ENCODE assay signal across 1 cellular context in the genomic region with DNA sequence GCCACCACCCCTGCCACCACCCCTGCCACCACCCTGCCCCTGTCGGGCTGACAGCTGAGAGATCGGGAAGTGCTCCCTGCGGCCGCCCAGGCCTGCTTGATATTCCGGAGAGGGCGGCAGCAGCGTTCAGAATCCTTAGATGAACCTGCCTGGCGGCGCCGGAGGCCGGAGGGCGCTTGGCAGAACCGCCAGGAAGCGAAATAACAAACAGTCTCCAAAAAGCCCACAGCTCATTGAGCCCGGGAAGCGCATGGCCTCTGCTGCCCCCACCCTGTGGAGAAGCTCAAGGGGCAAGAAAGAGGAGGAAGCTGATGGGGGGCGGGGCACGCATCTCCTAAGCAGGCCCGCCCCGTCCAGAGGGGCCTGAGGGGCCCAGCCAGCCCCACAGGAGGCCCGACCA.
TF ChIP-seq lines count a peak whose summit lies in the region.

No MANE protein-coding gene starts in this region.

TF ChIP-seq in HCT116, 20 proteins besides CTCF, POLR2A, EP300 and RAD21 (continued from another document):
- no peak for TF ChIP-seq CBX3 (IDR thresholded peaks at IDR 0.05; ENCODE audit: low read depth)
- no peak for TF ChIP-seq TCF7L2 (IDR thresholded peaks at IDR 0.05; ENCODE audit: borderline replicate concordance, extremely low read depth, insufficient read depth, insufficient read length)
- TF ChIP-seq ZBTB33 (IDR thresholded peaks at IDR 0.05; ENCODE audit: extremely low read depth, insufficient replicate concordance, low read length), result no peak
- no peak for TF ChIP-seq ATF3 (IDR thresholded peaks at IDR 0.05)
- no peak for TF ChIP-seq ZFX (IDR thresholded peaks at IDR 0.05)
- TF ChIP-seq EZH2phosphoT487 (IDR thresholded peaks at IDR 0.05; ENCODE audit: borderline replicate concordance), result no peak
- TF ChIP-seq, protein P1, sequence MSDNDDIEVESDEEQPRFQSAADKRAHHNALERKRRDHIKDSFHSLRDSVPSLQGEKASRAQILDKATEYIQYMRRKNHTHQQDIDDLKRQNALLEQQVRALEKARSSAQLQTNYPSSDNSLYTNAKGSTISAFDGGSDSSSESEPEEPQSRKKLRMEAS (IDR thresholded peaks at IDR 0.05), result no peak
- TF ChIP-seq EGR1 (IDR thresholded peaks at IDR 0.05; ENCODE audit: low read depth), result no peak
- TF ChIP-seq SIN3A (IDR thresholded peaks at IDR 0.05; ENCODE audit: low read depth), result no peak
- TF ChIP-seq REST (IDR thresholded peaks at IDR 0.05; ENCODE audit: low read depth), result no peak
- TF ChIP-seq POLR2AphosphoS5 (IDR thresholded peaks at IDR 0.05; ENCODE audit: low read depth, low read length), result no peak
- TF ChIP-seq EZH2 (IDR thresholded peaks at IDR 0.05), result no peak
- TF ChIP-seq JUND (IDR thresholded peaks at IDR 0.05), result no peak
- TF ChIP-seq FOSL1 (IDR thresholded peaks at IDR 0.05; ENCODE audit: low read depth), result no peak
- TF ChIP-seq ZNF274 (IDR thresholded peaks at IDR 0.05; ENCODE audit: low read depth, low read length), result no peak
- TF ChIP-seq ELF1 (IDR thresholded peaks at IDR 0.05; ENCODE audit: borderline replicate concordance, low read depth), result no peak
